Comparison of ENCODE assay signal across 1 cellular context in genomic region chr2:234881413-234882241, GRCh38.
A peak's percentile ranks its signal among the peaks of the same experiment; 100 is the strongest.
TF ChIP-seq lines count a peak whose summit lies in the region.

No MANE protein-coding gene starts in this region.

TF ChIP-seq in H1, 55 proteins besides CTCF, POLR2A, EP300 and RAD21 (continued from another document):
- TF ChIP-seq ATF2 (IDR thresholded peaks at IDR 0.05; ENCODE audit: low read length) (no peak), POLR2AphosphoS5 (IDR thresholded peaks at IDR 0.05; ENCODE audit: low read depth, low read length) (no peak), USF2 (IDR thresholded peaks at IDR 0.05; ENCODE audit: low read length) (peak; percentile 80), POU5F1 (IDR thresholded peaks at IDR 0.05; ENCODE audit: low read depth, low read length) (no peak), SIRT6 (IDR thresholded peaks at IDR 0.05; ENCODE audit: low read length) (no peak), SP2 (IDR thresholded peaks at IDR 0.05; ENCODE audit: low read length) (no peak; the same call in 1 of the 2 replicates), SP1 (IDR thresholded peaks at IDR 0.05; ENCODE audit: low read depth, low read length) (0 out of 2 replicates have a peak, but pooled peaks have one; percentile 6), TAF7 (optimal IDR thresholded peaks at IDR 0.05; ENCODE audit: borderline replicate concordance, low read depth, low read length) (no peak), SRF (IDR thresholded peaks at IDR 0.05; ENCODE audit: low read depth, low read length) (no peak), BRCA1 (IDR thresholded peaks at IDR 0.05; ENCODE audit: low read depth, low read length) (no peak), SUZ12 (IDR thresholded peaks at IDR 0.05; ENCODE audit: low read length) (no peak), CBX5 (IDR thresholded peaks at IDR 0.05; ENCODE audit: low read depth, low read length) (no peak), CEBPB (IDR thresholded peaks at IDR 0.05; ENCODE audit: low read depth, low read length) (no peak), YY1 (IDR thresholded peaks at IDR 0.05; ENCODE audit: low read depth, low read length) (peak; percentile 95), PHF8 (conservative IDR thresholded peaks at IDR 0.05; ENCODE audit: low read depth, low read length) (no peak), TCF12 (IDR thresholded peaks at IDR 0.05; ENCODE audit: low read depth, low read length) (no peak), CBX8 (IDR thresholded peaks at IDR 0.05; ENCODE audit: borderline replicate concordance, low read depth, low read length) (no peak), KDM4A (IDR thresholded peaks at IDR 0.05; ENCODE audit: low read depth, low read length, severe bottlenecking) (no peak), BCL11A (IDR thresholded peaks at IDR 0.05; ENCODE audit: low read depth in 2 of 2, low read length in 2 of 2) (no peak), GTF2F1 (IDR thresholded peaks at IDR 0.05; ENCODE audit: borderline replicate concordance, low read depth, low read length) (no peak)
- TF ChIP-seq, protein P1, sequence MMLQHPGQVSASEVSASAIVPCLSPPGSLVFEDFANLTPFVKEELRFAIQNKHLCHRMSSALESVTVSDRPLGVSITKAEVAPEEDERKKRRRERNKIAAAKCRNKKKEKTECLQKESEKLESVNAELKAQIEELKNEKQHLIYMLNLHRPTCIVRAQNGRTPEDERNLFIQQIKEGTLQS (IDR thresholded peaks at IDR 0.05; ENCODE audit: insufficient read depth, low read depth, low read length) = 0 out of 2 replicates have a peak, but pooled peaks have one; percentile 54
- TF ChIP-seq, protein P2, sequence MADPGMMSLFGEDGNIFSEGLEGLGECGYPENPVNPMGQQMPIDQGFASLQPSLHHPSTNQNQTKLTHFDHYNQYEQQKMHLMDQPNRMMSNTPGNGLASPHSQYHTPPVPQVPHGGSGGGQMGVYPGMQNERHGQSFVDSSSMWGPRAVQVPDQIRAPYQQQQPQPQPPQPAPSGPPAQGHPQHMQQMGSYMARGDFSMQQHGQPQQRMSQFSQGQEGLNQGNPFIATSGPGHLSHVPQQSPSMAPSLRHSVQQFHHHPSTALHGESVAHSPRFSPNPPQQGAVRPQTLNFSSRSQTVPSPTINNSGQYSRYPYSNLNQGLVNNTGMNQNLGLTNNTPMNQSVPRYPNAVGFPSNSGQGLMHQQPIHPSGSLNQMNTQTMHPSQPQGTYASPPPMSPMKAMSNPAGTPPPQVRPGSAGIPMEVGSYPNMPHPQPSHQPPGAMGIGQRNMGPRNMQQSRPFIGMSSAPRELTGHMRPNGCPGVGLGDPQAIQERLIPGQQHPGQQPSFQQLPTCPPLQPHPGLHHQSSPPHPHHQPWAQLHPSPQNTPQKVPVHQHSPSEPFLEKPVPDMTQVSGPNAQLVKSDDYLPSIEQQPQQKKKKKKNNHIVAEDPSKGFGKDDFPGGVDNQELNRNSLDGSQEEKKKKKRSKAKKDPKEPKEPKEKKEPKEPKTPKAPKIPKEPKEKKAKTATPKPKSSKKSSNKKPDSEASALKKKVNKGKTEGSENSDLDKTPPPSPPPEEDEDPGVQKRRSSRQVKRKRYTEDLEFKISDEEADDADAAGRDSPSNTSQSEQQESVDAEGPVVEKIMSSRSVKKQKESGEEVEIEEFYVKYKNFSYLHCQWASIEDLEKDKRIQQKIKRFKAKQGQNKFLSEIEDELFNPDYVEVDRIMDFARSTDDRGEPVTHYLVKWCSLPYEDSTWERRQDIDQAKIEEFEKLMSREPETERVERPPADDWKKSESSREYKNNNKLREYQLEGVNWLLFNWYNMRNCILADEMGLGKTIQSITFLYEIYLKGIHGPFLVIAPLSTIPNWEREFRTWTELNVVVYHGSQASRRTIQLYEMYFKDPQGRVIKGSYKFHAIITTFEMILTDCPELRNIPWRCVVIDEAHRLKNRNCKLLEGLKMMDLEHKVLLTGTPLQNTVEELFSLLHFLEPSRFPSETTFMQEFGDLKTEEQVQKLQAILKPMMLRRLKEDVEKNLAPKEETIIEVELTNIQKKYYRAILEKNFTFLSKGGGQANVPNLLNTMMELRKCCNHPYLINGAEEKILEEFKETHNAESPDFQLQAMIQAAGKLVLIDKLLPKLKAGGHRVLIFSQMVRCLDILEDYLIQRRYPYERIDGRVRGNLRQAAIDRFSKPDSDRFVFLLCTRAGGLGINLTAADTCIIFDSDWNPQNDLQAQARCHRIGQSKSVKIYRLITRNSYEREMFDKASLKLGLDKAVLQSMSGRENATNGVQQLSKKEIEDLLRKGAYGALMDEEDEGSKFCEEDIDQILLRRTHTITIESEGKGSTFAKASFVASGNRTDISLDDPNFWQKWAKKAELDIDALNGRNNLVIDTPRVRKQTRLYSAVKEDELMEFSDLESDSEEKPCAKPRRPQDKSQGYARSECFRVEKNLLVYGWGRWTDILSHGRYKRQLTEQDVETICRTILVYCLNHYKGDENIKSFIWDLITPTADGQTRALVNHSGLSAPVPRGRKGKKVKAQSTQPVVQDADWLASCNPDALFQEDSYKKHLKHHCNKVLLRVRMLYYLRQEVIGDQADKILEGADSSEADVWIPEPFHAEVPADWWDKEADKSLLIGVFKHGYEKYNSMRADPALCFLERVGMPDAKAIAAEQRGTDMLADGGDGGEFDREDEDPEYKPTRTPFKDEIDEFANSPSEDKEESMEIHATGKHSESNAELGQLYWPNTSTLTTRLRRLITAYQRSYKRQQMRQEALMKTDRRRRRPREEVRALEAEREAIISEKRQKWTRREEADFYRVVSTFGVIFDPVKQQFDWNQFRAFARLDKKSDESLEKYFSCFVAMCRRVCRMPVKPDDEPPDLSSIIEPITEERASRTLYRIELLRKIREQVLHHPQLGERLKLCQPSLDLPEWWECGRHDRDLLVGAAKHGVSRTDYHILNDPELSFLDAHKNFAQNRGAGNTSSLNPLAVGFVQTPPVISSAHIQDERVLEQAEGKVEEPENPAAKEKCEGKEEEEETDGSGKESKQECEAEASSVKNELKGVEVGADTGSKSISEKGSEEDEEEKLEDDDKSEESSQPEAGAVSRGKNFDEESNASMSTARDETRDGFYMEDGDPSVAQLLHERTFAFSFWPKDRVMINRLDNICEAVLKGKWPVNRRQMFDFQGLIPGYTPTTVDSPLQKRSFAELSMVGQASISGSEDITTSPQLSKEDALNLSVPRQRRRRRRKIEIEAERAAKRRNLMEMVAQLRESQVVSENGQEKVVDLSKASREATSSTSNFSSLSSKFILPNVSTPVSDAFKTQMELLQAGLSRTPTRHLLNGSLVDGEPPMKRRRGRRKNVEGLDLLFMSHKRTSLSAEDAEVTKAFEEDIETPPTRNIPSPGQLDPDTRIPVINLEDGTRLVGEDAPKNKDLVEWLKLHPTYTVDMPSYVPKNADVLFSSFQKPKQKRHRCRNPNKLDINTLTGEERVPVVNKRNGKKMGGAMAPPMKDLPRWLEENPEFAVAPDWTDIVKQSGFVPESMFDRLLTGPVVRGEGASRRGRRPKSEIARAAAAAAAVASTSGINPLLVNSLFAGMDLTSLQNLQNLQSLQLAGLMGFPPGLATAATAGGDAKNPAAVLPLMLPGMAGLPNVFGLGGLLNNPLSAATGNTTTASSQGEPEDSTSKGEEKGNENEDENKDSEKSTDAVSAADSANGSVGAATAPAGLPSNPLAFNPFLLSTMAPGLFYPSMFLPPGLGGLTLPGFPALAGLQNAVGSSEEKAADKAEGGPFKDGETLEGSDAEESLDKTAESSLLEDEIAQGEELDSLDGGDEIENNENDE (IDR thresholded peaks at IDR 0.05; ENCODE audit: insufficient replicate concordance, low read length) = no peak
